1 cellular context compared by ENCODE assay signal in the genomic region with DNA sequence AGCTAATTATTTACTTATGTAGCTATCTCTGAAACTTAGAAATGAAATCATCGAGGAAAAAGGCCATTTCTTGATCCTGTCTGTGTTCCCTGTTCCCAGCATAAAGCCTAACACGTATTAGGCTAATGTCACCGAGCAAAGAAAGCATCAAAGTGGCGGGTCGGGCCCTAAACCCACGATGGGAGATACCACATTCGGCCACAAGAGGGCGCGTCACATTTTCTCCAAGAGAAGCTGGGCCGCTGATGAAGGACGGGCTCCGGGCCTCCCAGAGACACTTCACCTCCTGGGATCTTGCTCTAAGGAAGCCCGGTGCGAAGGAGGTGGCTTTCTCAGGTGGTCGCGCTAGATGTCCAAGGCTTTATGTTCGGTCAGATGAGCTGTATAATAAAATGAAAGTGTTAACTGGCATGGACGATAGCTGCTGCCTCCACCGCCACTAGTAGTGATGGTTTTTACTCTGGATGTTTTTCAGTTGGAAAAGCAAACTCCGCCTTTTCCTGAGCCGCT.
TF ChIP-seq lines count a peak whose summit lies in the region.

No MANE protein-coding gene starts in this region.

TF ChIP-seq in HepG2, 621 proteins besides CTCF, POLR2A, EP300 and RAD21 (continued from another document and continues in another):
- TF ChIP-seq, protein P1, sequence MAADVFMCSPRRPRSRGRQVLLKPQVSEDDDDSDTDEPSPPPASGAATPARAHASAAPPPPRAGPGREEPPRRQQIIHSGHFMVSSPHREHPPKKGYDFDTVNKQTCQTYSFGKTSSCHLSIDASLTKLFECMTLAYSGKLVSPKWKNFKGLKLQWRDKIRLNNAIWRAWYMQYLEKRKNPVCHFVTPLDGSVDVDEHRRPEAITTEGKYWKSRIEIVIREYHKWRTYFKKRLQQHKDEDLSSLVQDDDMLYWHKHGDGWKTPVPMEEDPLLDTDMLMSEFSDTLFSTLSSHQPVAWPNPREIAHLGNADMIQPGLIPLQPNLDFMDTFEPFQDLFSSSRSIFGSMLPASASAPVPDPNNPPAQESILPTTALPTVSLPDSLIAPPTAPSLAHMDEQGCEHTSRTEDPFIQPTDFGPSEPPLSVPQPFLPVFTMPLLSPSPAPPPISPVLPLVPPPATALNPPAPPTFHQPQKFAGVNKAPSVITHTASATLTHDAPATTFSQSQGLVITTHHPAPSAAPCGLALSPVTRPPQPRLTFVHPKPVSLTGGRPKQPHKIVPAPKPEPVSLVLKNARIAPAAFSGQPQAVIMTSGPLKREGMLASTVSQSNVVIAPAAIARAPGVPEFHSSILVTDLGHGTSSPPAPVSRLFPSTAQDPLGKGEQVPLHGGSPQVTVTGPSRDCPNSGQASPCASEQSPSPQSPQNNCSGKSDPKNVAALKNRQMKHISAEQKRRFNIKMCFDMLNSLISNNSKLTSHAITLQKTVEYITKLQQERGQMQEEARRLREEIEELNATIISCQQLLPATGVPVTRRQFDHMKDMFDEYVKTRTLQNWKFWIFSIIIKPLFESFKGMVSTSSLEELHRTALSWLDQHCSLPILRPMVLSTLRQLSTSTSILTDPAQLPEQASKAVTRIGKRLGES (CRISPR knock-in tag; IDR thresholded peaks at IDR 0.05; ENCODE audit: borderline replicate concordance) = no peak
- TF ChIP-seq SRSF9 (IDR thresholded peaks at IDR 0.05; ENCODE audit: borderline replicate concordance, insufficient read depth, low read depth, low read length, poor library complexity, severe bottlenecking) (no peak), AGO1 (IDR thresholded peaks at IDR 0.05; ENCODE audit: low read depth, low read length, poor library complexity, severe bottlenecking) (no peak), SP5 (CRISPR knock-in tag; IDR thresholded peaks at IDR 0.05; ENCODE audit: borderline replicate concordance, low read depth) (no peak), THYN1 (CRISPR knock-in tag; IDR thresholded peaks at IDR 0.05; ENCODE audit: borderline replicate concordance, low read depth) (no peak), THAP11 (CRISPR knock-in tag; IDR thresholded peaks at IDR 0.05) (no peak), ZNF317 (CRISPR knock-in tag; IDR thresholded peaks at IDR 0.05) (0 out of 2 replicates have a peak, but pooled peaks have one; percentile 14), RORA (CRISPR knock-in tag; IDR thresholded peaks at IDR 0.05) (no peak), RNF2 (conservative IDR thresholded peaks at IDR 0.05; ENCODE audit: low read depth) (no peak), CBX2 (IDR thresholded peaks at IDR 0.05; ENCODE audit: low read depth, low read length) (no peak), CBX2 (CRISPR knock-in tag; IDR thresholded peaks at IDR 0.05; ENCODE audit: low read depth) (no peak), XBP1 (CRISPR knock-in tag; IDR thresholded peaks at IDR 0.05) (no peak), CCDC6 (CRISPR knock-in tag; IDR thresholded peaks at IDR 0.05) (peak; percentile 40; the same call in 1 of the 2 replicates), ZBTB21 (CRISPR knock-in tag; IDR thresholded peaks at IDR 0.05) (no peak), HNF4A (CRISPR knock-in tag; IDR thresholded peaks at IDR 0.05) (no peak), CHD2 (IDR thresholded peaks at IDR 0.05; ENCODE audit: low read depth, low read length) (no peak), HNRNPUL1 (IDR thresholded peaks at IDR 0.05; ENCODE audit: low read depth, low read length) (no peak), NR3C1 (CRISPR knock-in tag; IDR thresholded peaks at IDR 0.05) (no peak), ZNF367 (CRISPR knock-in tag; IDR thresholded peaks at IDR 0.05; ENCODE audit: borderline replicate concordance) (no peak), ZNF33A (CRISPR knock-in tag; IDR thresholded peaks at IDR 0.05; ENCODE audit: borderline replicate concordance) (no peak), ZNF138 (CRISPR knock-in tag; IDR thresholded peaks at IDR 0.05; ENCODE audit: low read depth) (no peak), REL (CRISPR knock-in tag; conservative IDR thresholded peaks at IDR 0.05) (no peak), HNF4G (IDR thresholded peaks at IDR 0.05; ENCODE audit: borderline replicate concordance, low read depth, low read length) (no peak), HNF4G (CRISPR knock-in tag; IDR thresholded peaks at IDR 0.05; ENCODE audit: borderline replicate concordance, low read depth) (no peak), ZZZ3 (CRISPR knock-in tag; IDR thresholded peaks at IDR 0.05; ENCODE audit: borderline replicate concordance) (no peak), CREB1 (IDR thresholded peaks at IDR 0.05) (peak; percentile 46; the same call in 1 of the 2 replicates), CREB1 (CRISPR knock-in tag; IDR thresholded peaks at IDR 0.05) (no peak), ZNF75D (CRISPR knock-in tag; IDR thresholded peaks at IDR 0.05; ENCODE audit: borderline replicate concordance) (no peak), ZNF670 (CRISPR knock-in tag; IDR thresholded peaks at IDR 0.05; ENCODE audit: borderline replicate concordance) (no peak), U2AF2 (IDR thresholded peaks at IDR 0.05; ENCODE audit: low read depth, low read length) (no peak), ZFP62 (CRISPR knock-in tag; IDR thresholded peaks at IDR 0.05) (no peak), BRCA1 (CRISPR knock-in tag; IDR thresholded peaks at IDR 0.05) (no peak), RXRA (CRISPR knock-in tag; IDR thresholded peaks at IDR 0.05) (peak; percentile 25; the same call in 1 of the 2 replicates), TBP (CRISPR knock-in tag; IDR thresholded peaks at IDR 0.05) (no peak), ZNF136 (CRISPR knock-in tag; IDR thresholded peaks at IDR 0.05; ENCODE audit: low read depth) (no peak), ZNF557 (CRISPR knock-in tag; IDR thresholded peaks at IDR 0.05) (no peak), ZNF234 (CRISPR knock-in tag; conservative IDR thresholded peaks at IDR 0.05) (no peak)
- TF ChIP-seq, protein P2, sequence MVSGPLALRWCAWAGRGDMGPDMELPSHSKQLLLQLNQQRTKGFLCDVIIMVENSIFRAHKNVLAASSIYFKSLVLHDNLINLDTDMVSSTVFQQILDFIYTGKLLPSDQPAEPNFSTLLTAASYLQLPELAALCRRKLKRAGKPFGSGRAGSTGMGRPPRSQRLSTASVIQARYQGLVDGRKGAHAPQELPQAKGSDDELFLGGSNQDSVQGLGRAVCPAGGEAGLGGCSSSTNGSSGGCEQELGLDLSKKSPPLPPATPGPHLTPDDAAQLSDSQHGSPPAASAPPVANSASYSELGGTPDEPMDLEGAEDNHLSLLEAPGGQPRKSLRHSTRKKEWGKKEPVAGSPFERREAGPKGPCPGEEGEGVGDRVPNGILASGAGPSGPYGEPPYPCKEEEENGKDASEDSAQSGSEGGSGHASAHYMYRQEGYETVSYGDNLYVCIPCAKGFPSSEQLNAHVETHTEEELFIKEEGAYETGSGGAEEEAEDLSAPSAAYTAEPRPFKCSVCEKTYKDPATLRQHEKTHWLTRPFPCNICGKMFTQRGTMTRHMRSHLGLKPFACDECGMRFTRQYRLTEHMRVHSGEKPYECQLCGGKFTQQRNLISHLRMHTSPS (CRISPR knock-in tag; IDR thresholded peaks at IDR 0.05; ENCODE audit: low read depth) = no peak
- TF ChIP-seq, protein P3, sequence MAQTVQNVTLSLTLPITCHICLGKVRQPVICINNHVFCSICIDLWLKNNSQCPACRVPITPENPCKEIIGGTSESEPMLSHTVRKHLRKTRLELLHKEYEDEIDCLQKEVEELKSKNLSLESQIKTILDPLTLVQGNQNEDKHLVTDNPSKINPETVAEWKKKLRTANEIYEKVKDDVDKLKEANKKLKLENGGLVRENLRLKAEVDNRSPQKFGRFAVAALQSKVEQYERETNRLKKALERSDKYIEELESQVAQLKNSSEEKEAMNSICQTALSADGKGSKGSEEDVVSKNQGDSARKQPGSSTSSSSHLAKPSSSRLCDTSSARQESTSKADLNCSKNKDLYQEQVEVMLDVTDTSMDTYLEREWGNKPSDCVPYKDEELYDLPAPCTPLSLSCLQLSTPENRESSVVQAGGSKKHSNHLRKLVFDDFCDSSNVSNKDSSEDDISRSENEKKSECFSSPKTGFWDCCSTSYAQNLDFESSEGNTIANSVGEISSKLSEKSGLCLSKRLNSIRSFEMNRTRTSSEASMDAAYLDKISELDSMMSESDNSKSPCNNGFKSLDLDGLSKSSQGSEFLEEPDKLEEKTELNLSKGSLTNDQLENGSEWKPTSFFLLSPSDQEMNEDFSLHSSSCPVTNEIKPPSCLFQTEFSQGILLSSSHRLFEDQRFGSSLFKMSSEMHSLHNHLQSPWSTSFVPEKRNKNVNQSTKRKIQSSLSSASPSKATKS (CRISPR knock-in tag; IDR thresholded peaks at IDR 0.05) = no peak
- TF ChIP-seq, protein P4, sequence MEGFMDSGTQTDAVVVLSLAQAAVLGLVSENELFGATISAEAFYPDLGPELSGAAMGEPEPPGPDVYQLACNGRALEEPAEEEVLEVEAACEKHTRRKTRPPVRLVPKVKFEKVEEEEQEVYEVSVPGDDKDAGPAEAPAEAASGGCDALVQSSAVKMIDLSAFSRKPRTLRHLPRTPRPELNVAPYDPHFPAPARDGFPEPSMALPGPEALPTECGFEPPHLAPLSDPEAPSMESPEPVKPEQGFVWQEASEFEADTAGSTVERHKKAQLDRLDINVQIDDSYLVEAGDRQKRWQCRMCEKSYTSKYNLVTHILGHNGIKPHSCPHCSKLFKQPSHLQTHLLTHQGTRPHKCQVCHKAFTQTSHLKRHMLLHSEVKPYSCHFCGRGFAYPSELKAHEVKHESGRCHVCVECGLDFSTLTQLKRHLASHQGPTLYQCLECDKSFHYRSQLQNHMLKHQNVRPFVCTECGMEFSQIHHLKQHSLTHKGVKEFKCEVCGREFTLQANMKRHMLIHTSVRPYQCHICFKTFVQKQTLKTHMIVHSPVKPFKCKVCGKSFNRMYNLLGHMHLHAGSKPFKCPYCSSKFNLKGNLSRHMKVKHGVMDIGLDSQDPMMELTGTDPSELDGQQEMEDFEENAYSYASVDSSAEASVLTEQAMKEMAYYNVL (CRISPR knock-in tag; IDR thresholded peaks at IDR 0.05; ENCODE audit: borderline replicate concordance) = no peak
- TF ChIP-seq, protein P5, sequence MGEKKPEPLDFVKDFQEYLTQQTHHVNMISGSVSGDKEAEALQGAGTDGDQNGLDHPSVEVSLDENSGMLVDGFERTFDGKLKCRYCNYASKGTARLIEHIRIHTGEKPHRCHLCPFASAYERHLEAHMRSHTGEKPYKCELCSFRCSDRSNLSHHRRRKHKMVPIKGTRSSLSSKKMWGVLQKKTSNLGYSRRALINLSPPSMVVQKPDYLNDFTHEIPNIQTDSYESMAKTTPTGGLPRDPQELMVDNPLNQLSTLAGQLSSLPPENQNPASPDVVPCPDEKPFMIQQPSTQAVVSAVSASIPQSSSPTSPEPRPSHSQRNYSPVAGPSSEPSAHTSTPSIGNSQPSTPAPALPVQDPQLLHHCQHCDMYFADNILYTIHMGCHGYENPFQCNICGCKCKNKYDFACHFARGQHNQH (CRISPR knock-in tag; IDR thresholded peaks at IDR 0.05) = no peak
- TF ChIP-seq, protein P6, sequence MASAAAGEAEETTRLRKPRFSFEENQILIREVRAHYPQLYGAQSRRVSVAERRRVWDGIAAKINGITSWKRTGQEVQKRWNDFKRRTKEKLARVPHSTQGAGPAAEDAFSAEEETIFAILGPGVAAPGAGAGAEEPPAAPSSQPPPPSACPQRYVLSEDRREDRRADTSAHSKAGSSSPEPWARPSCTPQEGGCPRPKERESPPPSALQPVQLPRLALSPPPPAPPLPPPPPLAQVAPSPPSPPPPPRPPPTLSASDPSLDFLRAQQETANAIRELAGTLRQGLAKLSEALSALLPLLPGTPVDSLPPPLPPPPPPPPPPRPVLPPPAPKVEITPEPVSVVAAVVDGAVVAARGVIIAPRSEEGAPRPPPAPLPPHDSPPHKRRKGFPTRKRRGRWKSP (CRISPR knock-in tag; IDR thresholded peaks at IDR 0.05) = 0 out of 2 replicates have a peak, but pooled peaks have one; percentile 13
- TF ChIP-seq, protein P7, sequence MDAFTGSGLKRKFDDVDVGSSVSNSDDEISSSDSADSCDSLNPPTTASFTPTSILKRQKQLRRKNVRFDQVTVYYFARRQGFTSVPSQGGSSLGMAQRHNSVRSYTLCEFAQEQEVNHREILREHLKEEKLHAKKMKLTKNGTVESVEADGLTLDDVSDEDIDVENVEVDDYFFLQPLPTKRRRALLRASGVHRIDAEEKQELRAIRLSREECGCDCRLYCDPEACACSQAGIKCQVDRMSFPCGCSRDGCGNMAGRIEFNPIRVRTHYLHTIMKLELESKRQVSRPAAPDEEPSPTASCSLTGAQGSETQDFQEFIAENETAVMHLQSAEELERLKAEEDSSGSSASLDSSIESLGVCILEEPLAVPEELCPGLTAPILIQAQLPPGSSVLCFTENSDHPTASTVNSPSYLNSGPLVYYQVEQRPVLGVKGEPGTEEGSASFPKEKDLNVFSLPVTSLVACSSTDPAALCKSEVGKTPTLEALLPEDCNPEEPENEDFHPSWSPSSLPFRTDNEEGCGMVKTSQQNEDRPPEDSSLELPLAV (CRISPR knock-in tag; conservative IDR thresholded peaks at IDR 0.05; ENCODE audit: low read depth) = no peak
- TF ChIP-seq, protein P8, sequence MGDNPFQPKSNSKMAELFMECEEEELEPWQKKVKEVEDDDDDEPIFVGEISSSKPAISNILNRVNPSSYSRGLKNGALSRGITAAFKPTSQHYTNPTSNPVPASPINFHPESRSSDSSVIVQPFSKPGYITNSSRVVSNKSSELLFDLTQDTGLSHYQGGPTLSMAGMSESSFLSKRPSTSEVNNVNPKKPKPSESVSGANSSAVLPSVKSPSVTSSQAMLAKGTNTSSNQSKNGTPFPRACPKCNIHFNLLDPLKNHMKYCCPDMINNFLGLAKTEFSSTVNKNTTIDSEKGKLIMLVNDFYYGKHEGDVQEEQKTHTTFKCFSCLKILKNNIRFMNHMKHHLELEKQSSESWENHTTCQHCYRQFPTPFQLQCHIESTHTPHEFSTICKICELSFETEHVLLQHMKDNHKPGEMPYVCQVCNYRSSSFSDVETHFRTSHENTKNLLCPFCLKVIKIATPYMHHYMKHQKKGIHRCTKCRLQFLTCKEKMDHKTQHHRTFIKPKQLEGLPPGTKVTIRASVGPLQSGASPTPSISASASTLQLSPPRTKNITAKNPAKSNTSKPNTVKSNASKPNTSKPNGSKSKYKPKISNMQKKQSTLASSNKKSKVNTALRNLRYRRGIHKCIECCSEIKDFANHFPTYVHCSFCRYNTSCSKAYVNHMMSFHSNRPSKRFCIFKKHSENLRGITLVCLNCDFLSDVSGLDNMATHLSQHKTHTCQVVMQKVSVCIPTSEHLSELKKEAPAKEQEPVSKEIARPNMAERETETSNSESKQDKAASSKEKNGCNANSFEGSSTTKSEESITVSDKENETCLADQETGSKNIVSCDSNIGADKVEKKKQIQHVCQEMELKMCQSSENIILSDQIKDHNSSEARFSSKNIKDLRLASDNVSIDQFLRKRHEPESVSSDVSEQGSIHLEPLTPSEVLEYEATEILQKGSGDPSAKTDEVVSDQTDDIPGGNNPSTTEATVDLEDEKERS (CRISPR knock-in tag; IDR thresholded peaks at IDR 0.05) = no peak
- TF ChIP-seq, protein P9, sequence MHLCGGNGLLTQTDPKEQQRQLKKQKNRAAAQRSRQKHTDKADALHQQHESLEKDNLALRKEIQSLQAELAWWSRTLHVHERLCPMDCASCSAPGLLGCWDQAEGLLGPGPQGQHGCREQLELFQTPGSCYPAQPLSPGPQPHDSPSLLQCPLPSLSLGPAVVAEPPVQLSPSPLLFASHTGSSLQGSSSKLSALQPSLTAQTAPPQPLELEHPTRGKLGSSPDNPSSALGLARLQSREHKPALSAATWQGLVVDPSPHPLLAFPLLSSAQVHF (CRISPR knock-in tag; IDR thresholded peaks at IDR 0.05) = no peak
- TF ChIP-seq, protein P10, sequence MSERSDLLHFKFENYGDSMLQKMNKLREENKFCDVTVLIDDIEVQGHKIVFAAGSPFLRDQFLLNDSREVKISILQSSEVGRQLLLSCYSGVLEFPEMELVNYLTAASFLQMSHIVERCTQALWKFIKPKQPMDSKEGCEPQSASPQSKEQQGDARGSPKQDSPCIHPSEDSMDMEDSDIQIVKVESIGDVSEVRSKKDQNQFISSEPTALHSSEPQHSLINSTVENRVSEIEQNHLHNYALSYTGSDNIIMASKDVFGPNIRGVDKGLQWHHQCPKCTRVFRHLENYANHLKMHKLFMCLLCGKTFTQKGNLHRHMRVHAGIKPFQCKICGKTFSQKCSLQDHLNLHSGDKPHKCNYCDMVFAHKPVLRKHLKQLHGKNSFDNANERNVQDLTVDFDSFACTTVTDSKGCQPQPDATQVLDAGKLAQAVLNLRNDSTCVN (CRISPR knock-in tag; IDR thresholded peaks at IDR 0.05; ENCODE audit: borderline replicate concordance) = 0 out of 2 replicates have a peak, but pooled peaks have one; percentile 34
